ENCODE assay signal across 13 cellular contexts in genomic region chr17:57092171-57092570, GRCh38. TPM values are rescaled to one million over a fixed set of nuclear protein-coding genes. Genes with fewer than 3 reads are reported as not detected.
DNase-seq lines count a peak whose midpoint lies in the region; ATAC-seq and TF ChIP-seq lines count a peak whose summit lies in the region.
"Had no signal": no experiment of that assay in that cellular context is flagged by ENCODE, and none has a peak within 500 bp of the region (broad histone marks: within the 10 kb centered on the region; RNA-seq: fewer than 3 reads in every experiment).

No MANE protein-coding gene starts in this region.

- H4K20me1 ChIP-seq in IMR-90 (ENCODE audit: insufficient read depth, low read length) (peaks cover 4% of the 10 kb centered on the region), PC-9 (ENCODE audit: insufficient read depth) (peaks cover 62% of the 10 kb centered on the region)

- H3K27me3 ChIP-seq in IMR-90 (ENCODE audit: control insufficient read depth, insufficient read depth, low read length) (no peaks in the 10 kb centered on the region), ovary (no peaks in the 10 kb centered on the region), PC-9 (ENCODE audit: insufficient read depth, low read depth) (no peaks in the 10 kb centered on the region)
- H3K27me3 ChIP-seq: MG63 had no signal

- H4K8ac ChIP-seq in IMR-90 (ENCODE audit: low read depth in 2 of 2, low read length in 2 of 2) = peak overlapping the region in 1 of 2 experiments; percentile 59; a peak in 1 of 4 replicates

- CTCF ChIA-PET in IMR-90 (lab: Yijun Ruan, JAX) (no interaction called here), PC-9 (lab: Charles Lee) (no interaction called here)

- H3K36me3 ChIP-seq in IMR-90 (ENCODE audit: control insufficient read depth, insufficient read depth, low read length) (no peaks in the 10 kb centered on the region), ovary (no peaks in the 10 kb centered on the region), PC-9 (ENCODE audit: low read depth) (no peaks in the 10 kb centered on the region)
- H3K36me3 ChIP-seq: MG63 had no signal

- no peak overlapping the region for H3K9ac ChIP-seq in IMR-90 (ENCODE audit: low read depth, low read length)

- no peak overlapping the region for H3K14ac ChIP-seq in IMR-90 (replicated peaks; ENCODE audit: low read depth, low read length)

- intact Hi-C loops in IMR-90 (cut with micrococcal nuclease) (no loop called here), ovary (cut with DNase I) (no loop called here), PC-9 (cut with micrococcal nuclease; ENCODE audit: unreplicated experiment) (no loop called here)

- H2BK120ac ChIP-seq in IMR-90 (ENCODE audit: low read depth, low read length) = no peak overlapping the region

- H2AFZ ChIP-seq in IMR-90 (replicated peaks; ENCODE audit: low read length, poor library complexity) = no peak overlapping the region
- no peak overlapping the region for H2AFZ ChIP-seq in PC-9

- H3K27me3 Mint-ChIP-seq in activated naive CD8-positive, alpha-beta T cell treated with anti-CD3 and anti-CD28 coated beads for 36 hours = no peaks in the 10 kb centered on the region
- H3K27me3 Mint-ChIP-seq: activated naive CD8-positive, alpha-beta T cell treated with anti-CD3 and anti-CD28 coated beads, Interleukin-2, amount 50 U/mL, for 24 hours; naive B cell had no signal

- H3K9me3 Mint-ChIP-seq in activated naive CD8-positive, alpha-beta T cell treated with anti-CD3 and anti-CD28 coated beads for 36 hours = no peaks in the 10 kb centered on the region
- H3K9me3 Mint-ChIP-seq: activated naive CD8-positive, alpha-beta T cell treated with anti-CD3 and anti-CD28 coated beads, Interleukin-2, amount 50 U/mL, for 24 hours; naive B cell had no signal

- 0 out of 2 replicates have a peak, but pooled peaks cover 3% of the 10 kb centered on the region for H3F3A ChIP-seq in PC-9 (ENCODE audit: insufficient read depth, low read depth)

- DNase-seq in AML-193 (lab: John Stamatoyannopoulos, UW) = peak; percentile 86 to 88
- DNase-seq in IMR-90 = peak; percentile 72
- DNase-seq in ovary = no peak
- no peak for DNase-seq in NCI-H2107 (lab: John Stamatoyannopoulos, UW)
- DNase-seq in PC-9 = no peak
- no peak for DNase-seq in activated naive CD8-positive, alpha-beta T cell treated with anti-CD3 and anti-CD28 coated beads for 36 hours
- DNase-seq in NCI-H2029 treated with DMSO at 0.1 percent for 48 hours (lab: John Stamatoyannopoulos, UW) = no peak
- DNase-seq: activated CD4-positive, alpha-beta T cell treated with anti-CD3 and anti-CD28 coated beads for 48 hours; activated naive CD8-positive, alpha-beta T cell treated with anti-CD3 and anti-CD28 coated beads, Interleukin-2, amount 50 U/mL, for 24 hours; glutamatergic neuron; MG63; naive B cell had no signal

- no peak overlapping the region for H4K5ac ChIP-seq in IMR-90 (ENCODE audit: low read depth, low read length)

- in situ Hi-C loops in IMR-90 (cut with MboI; ENCODE audit: low sequenced_read_pairs) = no loop called here

- no peak for TF ChIP-seq POLR2A in IMR-90 (IDR thresholded peaks at IDR 0.05; ENCODE audit: low read depth, low read length)
- TF ChIP-seq POLR2A in ovary (IDR thresholded peaks at IDR 0.05) = no peak

- H3K23ac ChIP-seq in IMR-90 (ENCODE audit: low read depth, low read length) = no peak overlapping the region

- H3K79me2 ChIP-seq in PC-9 (ENCODE audit: low read depth) = peaks cover 100% of the 10 kb centered on the region

- no peak for TF ChIP-seq RAD21 in IMR-90 (IDR thresholded peaks at IDR 0.05; ENCODE audit: low read length)

- peaks cover 13% of the 10 kb centered on the region for H3K36me3 Mint-ChIP-seq in activated naive CD8-positive, alpha-beta T cell treated with anti-CD3 and anti-CD28 coated beads for 36 hours
- H3K36me3 Mint-ChIP-seq: naive B cell had no signal

- H2AK9ac ChIP-seq in IMR-90 (replicated peaks; ENCODE audit: low read depth, low read length, poor library complexity) = no peak overlapping the region

- no peaks in the 10 kb centered on the region for H3K9me3 ChIP-seq in IMR-90 (ENCODE audit: control insufficient read depth, insufficient read depth, low read length)
- H3K9me3 ChIP-seq in ovary = no peaks in the 10 kb centered on the region
- no peaks in the 10 kb centered on the region for H3K9me3 ChIP-seq in PC-9 (ENCODE audit: insufficient read depth, low read depth)
- H3K9me3 ChIP-seq: MG63 had no signal

- no peak overlapping the region for H2BK15ac ChIP-seq in IMR-90 (ENCODE audit: low read depth, low read length)

- TF ChIP-seq CTCF in IMR-90 (conservative IDR thresholded peaks at IDR 0.05; ENCODE audit: low read depth, low read length) = no peak
- no peak for TF ChIP-seq CTCF in ovary (IDR thresholded peaks at IDR 0.05)
- no peak for TF ChIP-seq CTCF in PC-9 (conservative IDR thresholded peaks at IDR 0.05)

- ATAC-seq in IMR-90 (ENCODE audit: low read depth) = peak; percentile 91
- ATAC-seq: activated naive CD8-positive, alpha-beta T cell treated with anti-CD3 and anti-CD28 coated beads, Interleukin-2, amount 50 U/mL, for 24 hours had no signal

- no TSS peak for BruUV-seq in IMR-90 (replicated peaks; lab: Mats Ljungman, UMichigan)
- BruUV-seq in PC-9 (replicated peaks; lab: Mats Ljungman, UMichigan) = no TSS peak

- no peak overlapping the region for H3K56ac ChIP-seq in IMR-90 (ENCODE audit: extremely low read depth, insufficient read depth, low read length)

- POLR2A ChIA-PET in IMR-90 (lab: Charles Lee; ENCODE audit: unreplicated experiment) (no interaction called here), PC-9 (lab: Charles Lee; ENCODE audit: unreplicated experiment) (no interaction called here)

- H3K4me3 Mint-ChIP-seq in activated naive CD8-positive, alpha-beta T cell treated with anti-CD3 and anti-CD28 coated beads for 36 hours = no peak overlapping the region
- H3K4me3 Mint-ChIP-seq: activated naive CD8-positive, alpha-beta T cell treated with anti-CD3 and anti-CD28 coated beads, Interleukin-2, amount 50 U/mL, for 24 hours had no signal

- peak; percentile 2 for TF ChIP-seq EP300 in ovary (IDR thresholded peaks at IDR 0.05)

- H4K91ac ChIP-seq in IMR-90 (ENCODE audit: insufficient read depth, low read depth, low read length) = no peak overlapping the region

- peaks cover 37% of the 10 kb centered on the region for H3K4me1 Mint-ChIP-seq in activated naive CD8-positive, alpha-beta T cell treated with anti-CD3 and anti-CD28 coated beads for 36 hours

- peaks cover 4% of the 10 kb centered on the region; the same call in 1 of the 2 replicates for H3K9me1 ChIP-seq in IMR-90 (ENCODE audit: insufficient read depth, low read length)

- H3K4me2 ChIP-seq in IMR-90 (ENCODE audit: low read depth, low read length) (no peak overlapping the region), PC-9 (no peak overlapping the region)

- peak overlapping the region; percentile 54; the same call in 1 of the 2 replicates for H3K27ac ChIP-seq in IMR-90 (ENCODE audit: insufficient read depth, low read length)
- peak overlapping the region; percentile 76 for H3K27ac ChIP-seq in cingulate gyrus (ENCODE audit: low read depth, low read length)
- H3K27ac ChIP-seq in ovary = peak overlapping the region in 1 of 2 donors; percentile 56
- no peak overlapping the region for H3K27ac ChIP-seq in PC-9

- H3K18ac ChIP-seq in IMR-90 (ENCODE audit: low read depth, low read length) = 0 out of 2 replicates have a peak overlapping the region, but pooled peaks have one; percentile 37

- dilution Hi-C loops in IMR-90 (cut with HindIII; ENCODE audit: low sequenced_read_pairs, unreplicated experiment) = no loop called here

- no peak overlapping the region; the same call in 1 of the 2 replicates for H2AK5ac ChIP-seq in IMR-90 (ENCODE audit: low read depth, low read length)

- H2BK5ac ChIP-seq in IMR-90 (ENCODE audit: low read depth, low read length, poor library complexity, severe bottlenecking) = no peak overlapping the region

- H3K4me3 ChIP-seq in IMR-90 (ENCODE audit: insufficient read depth, low read depth, low read length) (no peak overlapping the region), ovary (no peak overlapping the region), PC-9 (no peak overlapping the region)
- H3K4me3 ChIP-seq: MG63 had no signal

- H3K79me1 ChIP-seq in IMR-90 (ENCODE audit: low read depth in 1 of 2, low read length in 2 of 2) = peaks cover 15 to 27% of the 10 kb centered on the region in 2 experiments; a peak in 3 of 4 replicates

- H3K27ac Mint-ChIP-seq in activated naive CD8-positive, alpha-beta T cell treated with anti-CD3 and anti-CD28 coated beads for 36 hours = no peak overlapping the region
- H3K27ac Mint-ChIP-seq: activated naive CD8-positive, alpha-beta T cell treated with anti-CD3 and anti-CD28 coated beads, Interleukin-2, amount 50 U/mL, for 24 hours had no signal

- H3K4me1 ChIP-seq in IMR-90 (ENCODE audit: control insufficient read depth, insufficient read depth, low read length) (peaks cover 1% of the 10 kb centered on the region; the same call in 1 of the 2 replicates), ovary (ENCODE audit: insufficient read depth) (peaks cover 14% of the 10 kb centered on the region), PC-9 (replicated peaks; ENCODE audit: insufficient read depth) (peaks cover 36% of the 10 kb centered on the region)

- H3K4ac ChIP-seq in IMR-90 (ENCODE audit: low read depth, low read length) = no peak overlapping the region

- H3K9me2 ChIP-seq in PC-9 (ENCODE audit: insufficient read depth) = no peaks in the 10 kb centered on the region

- no CpG with 5 or more reads among the region's 2 CpGs for WGBS in IMR-90 (ENCODE audit: extremely low coverage in 2 of 2, insufficient read length in 1 of 2), 2 experiments
- 19 to 36% (median 25%) methylated on average over 2 of the region's 2 CpGs for WGBS in ovary, 3 donors

- no peak overlapping the region for H2BK20ac ChIP-seq in IMR-90 (ENCODE audit: low read depth, low read length)

TF ChIP-seq in IMR-90, 13 proteins besides CTCF, POLR2A, EP300 and RAD21 (continues in another document):
- TF ChIP-seq CEBPB (IDR thresholded peaks at IDR 0.05; ENCODE audit: low read depth, low read length) (no peak), RCOR1 (IDR thresholded peaks at IDR 0.05; ENCODE audit: insufficient replicate concordance, low read length) (no peak), MAZ (IDR thresholded peaks at IDR 0.05; ENCODE audit: borderline replicate concordance, low read depth, low read length) (no peak)

RNA-seq across cellular contexts. Expression of gene AKAP1, which starts 7.1 kb away (rescaled TPM):
- total RNA-seq in IMR-90 (2012; rRNA removed) (10.2 and 11.7 TPM in 2 replicates), ovary (10 to 100 TPM; 20.0 to 45.2 (median 34.1) TPM), PC-9 (2021) (29.8 and 34.9 TPM in 2 replicates)
- polyA plus RNA-seq in IMR-90 (2012; rRNA removed) (16.4 and 17.4 TPM in 2 replicates), ovary (10 to 100 TPM; 21.5 to 30.4 TPM)
- polyA plus RNA-seq in IMR-90 (2012; cell fraction: cytosol; rRNA removed) = 15.2 and 24.2 TPM in 2 replicates
- polyA plus RNA-seq in IMR-90 (2012; cell fraction: nucleus; rRNA removed; ENCODE audit: low replicate concordance) = 36.7 and 40.2 TPM in 2 replicates
- total RNA-seq in activated naive CD8-positive, alpha-beta T cell treated with anti-CD3 and anti-CD28 coated beads for 36 hours = 10 to 100 TPM; 39.5 to 43.2 TPM

Comparison
In these comparisons a context has a peak if more than half of its experiments do, and no peak if none do; other contexts are left out.
1. DNase-seq: peak in AML-193 (2 of 2) and IMR-90 (single experiment); none in ovary (0 of 5), NCI-H2107 (single experiment), PC-9 (0 of 2), activated naive CD8-positive, alpha-beta T cell treated with anti-CD3 and anti-CD28 coated beads for 36 hours (single experiment) and NCI-H2029 treated with DMSO at 0.1 percent for 48 hours (single experiment).